8 cellular contexts compared by ENCODE assay signal in the genomic region with DNA sequence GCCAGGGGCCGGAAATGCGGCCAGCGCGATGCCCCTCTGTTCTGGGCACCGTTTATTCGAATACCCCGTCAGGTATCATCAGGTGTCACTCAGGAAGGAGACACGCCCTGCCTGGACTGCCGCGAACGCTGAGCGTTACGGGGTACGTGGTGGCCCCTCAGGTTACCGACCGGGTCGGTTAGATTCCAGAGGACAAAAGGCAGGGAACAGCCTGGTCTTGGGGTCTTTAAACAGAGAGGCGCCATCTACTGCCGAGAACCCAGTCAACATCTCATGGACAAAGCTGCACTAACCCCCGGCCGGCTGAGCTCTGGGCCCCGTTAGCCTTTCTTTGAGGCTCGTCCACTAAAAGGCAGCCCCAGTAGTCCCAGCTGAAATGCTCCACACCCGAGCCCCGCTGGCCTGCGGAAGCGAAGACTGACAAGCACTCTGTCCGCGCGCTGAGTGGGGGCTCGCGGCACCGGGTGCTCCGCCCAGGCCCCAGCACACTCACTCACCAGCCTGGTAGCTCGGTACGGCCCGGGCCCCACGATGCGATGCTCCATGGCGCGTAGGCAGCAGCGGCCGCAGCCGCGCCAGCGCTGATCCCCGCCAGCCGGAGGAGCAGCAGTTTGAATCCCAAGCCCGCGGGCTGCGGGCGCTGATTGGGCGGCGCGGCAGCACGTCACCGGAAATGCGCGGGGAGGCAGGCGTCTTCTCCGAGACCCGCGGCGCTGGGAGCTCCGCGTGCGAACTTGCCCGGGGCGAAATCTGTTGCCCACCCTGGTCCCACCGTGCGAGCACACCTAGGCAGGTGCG. TPM values are rescaled to one million over a fixed set of nuclear protein-coding genes. Genes with fewer than 3 reads are reported as not detected.
DNase-seq lines count a peak whose midpoint lies in the region; ATAC-seq, FAIRE-seq and TF ChIP-seq lines count a peak whose summit lies in the region.

A gene with protein sequence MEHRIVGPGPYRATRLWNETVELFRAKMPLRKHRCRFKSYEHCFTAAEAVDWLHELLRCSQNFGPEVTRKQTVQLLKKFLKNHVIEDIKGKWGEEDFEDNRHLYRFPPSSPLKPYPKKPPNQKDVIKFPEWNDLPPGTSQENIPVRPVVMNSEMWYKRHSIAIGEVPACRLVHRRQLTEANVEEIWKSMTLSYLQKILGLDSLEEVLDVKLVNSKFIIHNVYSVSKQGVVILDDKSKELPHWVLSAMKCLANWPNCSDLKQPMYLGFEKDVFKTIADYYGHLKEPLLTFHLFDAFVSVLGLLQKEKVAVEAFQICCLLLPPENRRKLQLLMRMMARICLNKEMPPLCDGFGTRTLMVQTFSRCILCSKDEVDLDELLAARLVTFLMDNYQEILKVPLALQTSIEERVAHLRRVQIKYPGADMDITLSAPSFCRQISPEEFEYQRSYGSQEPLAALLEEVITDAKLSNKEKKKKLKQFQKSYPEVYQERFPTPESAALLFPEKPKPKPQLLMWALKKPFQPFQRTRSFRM (minus strand): TSS at position 618 of the 798 bp plus-strand sequence. CDS start 73 bp downstream, at position 545.

- H3K36me3 ChIP-seq in HUES64 (ENCODE audit: insufficient read depth, low read length) (peaks cover 8% of the 10 kb centered on the region), OCI-LY1 (ENCODE audit: insufficient read depth, low read length) (peaks cover 6% of the 10 kb centered on the region; the same call in 1 of the 2 replicates), endothelial cell of umbilical vein (ENCODE audit: control insufficient read depth in 2 of 2, extremely low read depth in 1 of 2, insufficient read depth in 2 of 2, low read length in 2 of 2) (no peaks in the 10 kb centered on the region)

- intact Hi-C loops in endothelial cell of umbilical vein (cut with micrococcal nuclease): loop anchor here (1.0 to 10.0 kb wide), 4 partner anchors 10 to 635 kb away; partner anchors contain the start of genes ELOVL7 and ZSWIM6

- H3F3A ChIP-seq in OCI-LY1 (ENCODE audit: insufficient read depth, low read length): no peaks in the 10 kb centered on the region

- H3K4me1 ChIP-seq in HUES64 (ENCODE audit: insufficient read depth, low read length) (peaks cover 9% of the 10 kb centered on the region), OCI-LY1 (ENCODE audit: insufficient read depth, low read length, severe bottlenecking) (peaks cover 40% of the 10 kb centered on the region), endothelial cell of umbilical vein (ENCODE audit: control insufficient read depth, extremely low read depth, insufficient read depth, low read length) (peaks cover 15% of the 10 kb centered on the region), mononuclear cell (ENCODE audit: insufficient read depth, low read length) (peaks cover 23% of the 10 kb centered on the region)

- H2AFZ ChIP-seq in OCI-LY1 (ENCODE audit: low read length) (peak within 1 kb of the TSS; percentile 88), endothelial cell of umbilical vein (ENCODE audit: low read depth, low read length) (peak within 1 kb of the TSS; percentile 75)

- H3K9me1 ChIP-seq in endothelial cell of umbilical vein (replicated peaks; ENCODE audit: control insufficient read depth, extremely low read depth, insufficient read depth, low read length): no peaks in the 10 kb centered on the region

- H3K79me2 ChIP-seq in OCI-LY1 (ENCODE audit: insufficient read depth, low read length) (peaks cover 45% of the 10 kb centered on the region), endothelial cell of umbilical vein (ENCODE audit: control insufficient read depth, insufficient read depth, low read length) (peaks cover 34% of the 10 kb centered on the region)

- peak within 1 kb of the TSS; percentile 87 for H3K4me2 ChIP-seq in OCI-LY1 (ENCODE audit: low read length)
- H3K4me2 ChIP-seq in endothelial cell of umbilical vein (ENCODE audit: insufficient read depth, low read length): peak within 1 kb of the TSS; percentile 77

- H3K27me3 ChIP-seq in HUES64 (ENCODE audit: insufficient read depth, low read length): peaks cover 3% of the 10 kb centered on the region; the same call in 1 of the 2 replicates
- no peaks in the 10 kb centered on the region for H3K27me3 ChIP-seq in OCI-LY1 (ENCODE audit: insufficient read depth, low read length)
- peaks cover 3 to 5% of the 10 kb centered on the region in 2 experiments for H3K27me3 ChIP-seq in endothelial cell of umbilical vein (ENCODE audit: control insufficient read depth in 2 of 2, insufficient read depth in 2 of 2, low read length in 2 of 2)
- H3K27me3 ChIP-seq in mononuclear cell (ENCODE audit: insufficient read depth, low read length): no peaks in the 10 kb centered on the region

- ATAC-seq in GM21515 (IDR thresholded peaks at IDR 0.05; ENCODE audit: unreplicated experiment): peak; percentile 97

- BruUV-seq in endothelial cell of umbilical vein (replicated peaks; lab: Mats Ljungman, UMichigan): TSS peak; percentile 55

- H3K9me3 ChIP-seq in HUES64 (ENCODE audit: insufficient read depth, low read depth, low read length) (peaks cover 4% of the 10 kb centered on the region; the same call in 1 of the 2 replicates), OCI-LY1 (ENCODE audit: low read length) (no peaks in the 10 kb centered on the region), endothelial cell of umbilical vein (replicated peaks; ENCODE audit: control insufficient read depth, insufficient read depth, low read length) (no peaks in the 10 kb centered on the region), mononuclear cell (ENCODE audit: low read depth, low read length) (no peaks in the 10 kb centered on the region)

- under 1% methylated on average over 72 of the region's 72 CpGs for WGBS in HUES64

- CTCF ChIA-PET in endothelial cell of umbilical vein (lab: Charles Lee): interaction anchor here (0.6 to 6.0 kb wide), 19 partner anchors 10 to 1444 kb away, joined by 3 to 72 read pairs (median 4); partner anchors contain the start of gene ERCC8

- H3K9me2 ChIP-seq in OCI-LY1 (ENCODE audit: low read depth, low read length): no peaks in the 10 kb centered on the region

- H3K4me3 ChIP-seq in HUES64 (ENCODE audit: low read length) (peak within 1 kb of the TSS; percentile 85), OCI-LY1 (ENCODE audit: low read depth, low read length, poor library complexity, severe bottlenecking) (peak within 1 kb of the TSS; percentile 87), endothelial cell of umbilical vein (replicated peaks in 1 of 3; ENCODE audit: insufficient read depth in 1 of 3, low read depth in 1 of 3, low read length in 3 of 3) (peak within 1 kb of the TSS; percentile 53 to 87 (median 70)), mononuclear cell (ENCODE audit: low read length) (peak within 1 kb of the TSS; percentile 91)

- H4K20me1 ChIP-seq in OCI-LY1 (ENCODE audit: insufficient read depth, low read length): no peaks in the 10 kb centered on the region
- H4K20me1 ChIP-seq in endothelial cell of umbilical vein (replicated peaks; ENCODE audit: control insufficient read depth, extremely low read depth, insufficient read depth, low read length): no peaks in the 10 kb centered on the region

- H3K9ac ChIP-seq in HUES64 (ENCODE audit: low read depth, low read length) (peak within 1 kb of the TSS; percentile 98), OCI-LY1 (ENCODE audit: low read length) (peak within 1 kb of the TSS; percentile 89), endothelial cell of umbilical vein (replicated peaks; ENCODE audit: extremely low read depth, insufficient read depth, low read length) (peak within 1 kb of the TSS; percentile 66)

- TF ChIP-seq CTCF in OCI-LY1 (IDR thresholded peaks at IDR 0.05; ENCODE audit: low read length) (peak; percentile 57; the same call in 1 of the 2 replicates), endothelial cell of umbilical vein (IDR thresholded peaks at IDR 0.05; ENCODE audit: extremely low read depth in 1 of 2, insufficient read depth in 1 of 2, low read depth in 1 of 2, low read length in 2 of 2) (peak; percentile 42 to 60)

- peak; percentile 72 for DNase-seq in DMS114 treated with DMSO at 0.1 percent for 48 hours (lab: John Stamatoyannopoulos, UW; ENCODE audit: unreplicated experiment)
- DNase-seq in activated CD8-positive, alpha-beta memory T cell treated with anti-CD3 and anti-CD28 coated beads, Interleukin-2, amount 50 U/mL, for 4 hours: peak; percentile 84
- peak; percentile 92 for DNase-seq in endothelial cell of umbilical vein (ENCODE audit: low read depth, low spot score)
- peak; percentile 81 to 83 for DNase-seq in stimulated activated CD8-positive, alpha-beta memory T cell treated with anti-CD3 and anti-CD28 coated beads, Interleukin-2, amount 100 ng/mL, for 48 hours (ENCODE audit: low read depth in 2 of 2)

- TF ChIP-seq POLR2A in endothelial cell of umbilical vein (IDR thresholded peaks at IDR 0.05; ENCODE audit: low read depth, low read length): peak; percentile 64

- peak; percentile 69 for FAIRE-seq in endothelial cell of umbilical vein (lab: Jason Lieb, UNC)

- dilution Hi-C loops in endothelial cell of umbilical vein (cut with MboI; ENCODE audit: extremely low pct_ligation_motif_present, low sequenced_read_pairs): no loop called here

- POLR2A ChIA-PET in endothelial cell of umbilical vein (lab: Charles Lee): interaction anchor here (1.0 to 1.2 kb wide), 2 partner anchors 12 to 632 kb away, joined by 3 to 4 read pairs; no protein-coding TSS in a partner anchor

- peak within 1 kb of the TSS; percentile 98 for H3K27ac ChIP-seq in HUES64 (ENCODE audit: low read depth, low read length)
- peak within 1 kb of the TSS; percentile 73 for H3K27ac ChIP-seq in OCI-LY1 (ENCODE audit: low read depth, low read length, poor library complexity, severe bottlenecking)
- peak within 1 kb of the TSS; percentile 54 for H3K27ac ChIP-seq in endothelial cell of umbilical vein (ENCODE audit: insufficient read depth, low read depth, low read length)

TF ChIP-seq in endothelial cell of umbilical vein, 7 proteins besides CTCF, POLR2A, EP300 and RAD21:
- no peak for TF ChIP-seq FOS (IDR thresholded peaks at IDR 0.05; ENCODE audit: borderline replicate concordance, insufficient read depth, low read length)
- TF ChIP-seq, protein P1, sequence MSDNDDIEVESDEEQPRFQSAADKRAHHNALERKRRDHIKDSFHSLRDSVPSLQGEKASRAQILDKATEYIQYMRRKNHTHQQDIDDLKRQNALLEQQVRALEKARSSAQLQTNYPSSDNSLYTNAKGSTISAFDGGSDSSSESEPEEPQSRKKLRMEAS (IDR thresholded peaks at IDR 0.05; ENCODE audit: insufficient read depth, insufficient read length): peak; percentile 3
- TF ChIP-seq POLR2AphosphoS5 (IDR thresholded peaks at IDR 0.05; ENCODE audit: insufficient read depth, low read depth, low read length): peak; percentile 71

RNA-seq across cellular contexts. Expression of the gene that starts here (rescaled TPM):
- 54.8 TPM for polyA plus RNA-seq in HUES64 (2013, experiment 1 of 2)
- 51.7 TPM for polyA plus RNA-seq in HUES64 (2013, experiment 2 of 2)
- total RNA-seq in endothelial cell of umbilical vein: 14.2 and 18.7 TPM in 2 replicates
- 5.1 and 6.7 TPM in 2 replicates for polyA plus RNA-seq in endothelial cell of umbilical vein
- polyA plus RNA-seq in endothelial cell of umbilical vein (2011; cell fraction: cytosol; rRNA removed): 10.9 and 11.0 TPM in 2 replicates
- polyA plus RNA-seq in endothelial cell of umbilical vein (2011; cell fraction: nucleus; rRNA removed): 13.5 and 16.1 TPM in 2 replicates
- polyA plus RNA-seq in endothelial cell of umbilical vein (2012): 7.0 and 14.3 TPM in 2 replicates
- polyA minus RNA-seq in endothelial cell of umbilical vein: 14.6 and 19.6 TPM in 2 replicates
- polyA minus RNA-seq in endothelial cell of umbilical vein (2011; cell fraction: cytosol; rRNA and poly(A)+ RNA removed): 20.2 TPM
- 21.4 and 25.1 TPM in 2 replicates for polyA minus RNA-seq in endothelial cell of umbilical vein (2011; cell fraction: nucleus; rRNA and poly(A)+ RNA removed)
- total RNA-seq in mononuclear cell: 0.63 TPM

Comparison
In these comparisons a context has a peak if more than half of its experiments do, and no peak if none do; other contexts are left out.
1. Peak in every context shown above with its lines: DNase-seq, ATAC-seq, H3K4me3 ChIP-seq and H3K27ac ChIP-seq.